In the genomic region with DNA sequence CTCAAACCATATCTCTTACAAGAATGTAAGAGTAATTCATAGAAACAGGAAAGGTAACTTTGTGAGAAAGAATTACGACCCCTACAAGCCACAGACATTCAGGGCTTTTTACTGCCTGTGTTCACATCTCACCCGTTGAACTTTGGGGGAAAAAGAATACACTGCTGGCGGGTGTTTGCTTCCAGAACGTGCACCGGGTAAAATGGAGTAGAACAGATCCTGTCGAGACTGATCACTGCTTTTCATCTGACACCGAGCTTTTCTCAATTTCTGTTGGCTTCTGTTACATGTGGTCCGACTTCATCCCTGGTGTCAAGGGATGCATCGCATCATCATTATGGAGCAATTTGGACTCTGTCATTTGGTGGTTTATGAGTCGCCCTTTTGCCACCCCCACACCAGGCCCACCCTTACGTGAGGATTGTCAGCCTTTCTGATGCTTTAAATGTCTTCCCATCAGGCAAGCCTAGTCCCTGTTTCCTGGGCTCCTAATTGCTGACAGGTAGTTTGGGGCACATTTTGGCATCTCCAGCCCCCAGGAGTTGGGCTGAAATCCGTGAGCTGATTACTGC, we compare ENCODE assay signal across 12 cellular contexts.
DNase-seq lines count a peak whose midpoint lies in the region; ATAC-seq and TF ChIP-seq lines count a peak whose summit lies in the region.
"Had no signal": no experiment of that assay in that cellular context is flagged by ENCODE, and none has a peak within 500 bp of the region (broad histone marks: within the 10 kb centered on the region; RNA-seq: fewer than 3 reads in every experiment).

No MANE protein-coding gene starts in this region.

- peaks cover 9% of the 10 kb centered on the region for H3K27me3 Mint-ChIP-seq in brain

- H3K27ac ChIP-seq in HL-60 (replicated peaks) (peak overlapping the region; percentile 69), skin epidermis (peak overlapping the region in 14 of 21 experiments; percentile 12 to 88 (median 48))

- peak overlapping the region in 3 of 5 experiments; percentile 52 to 86 (median 66) for H3K27ac Mint-ChIP-seq in brain

- peaks cover 16% of the 10 kb centered on the region for H3K4me1 Mint-ChIP-seq in brain

- no peak for DNase-seq in HL-60 (ENCODE audit: low read depth in 1 of 2, low spot score in 1 of 2)
- DNase-seq in activated CD4-positive, alpha-beta T cell treated with anti-CD3 and anti-CD28 coated beads, Interleukin-2, amount 50 U/mL, for 1 hour = peak; percentile 12
- DNase-seq in SHP77 (lab: John Stamatoyannopoulos, UW) = no peak
- DNase-seq in T1000 (lab: John Stamatoyannopoulos, UW) = no peak
- DNase-seq in NCI-H187 treated with DMSO at 0.1 percent for 48 hours (lab: John Stamatoyannopoulos, UW) = no peak
- DNase-seq: DMS 273 treated with DMSO at 0.1 percent for 48 hours, NCI-H2171 had no signal

- no peaks in the 10 kb centered on the region for H3K36me3 Mint-ChIP-seq in brain

- H3K4me3 ChIP-seq in HL-60 (replicated peaks; ENCODE audit: insufficient read depth, low read length) (no peak overlapping the region), skin epidermis (no peak overlapping the region)

- H3K27me3 ChIP-seq in HL-60 (ENCODE audit: insufficient read depth, poor library complexity, severe bottlenecking) = no peaks in the 10 kb centered on the region

- peaks cover 0 to 2% (median 0%) of the 10 kb centered on the region in 5 experiments for H3K9me3 Mint-ChIP-seq in brain

- TF ChIP-seq CTCF in HL-60 (IDR thresholded peaks at IDR 0.05; ENCODE audit: insufficient read depth, low read length) (no peak), brain (conservative IDR thresholded peaks at IDR 0.05) (no peak)

- H3K4me3 Mint-ChIP-seq in brain = no peak overlapping the region

- ATAC-seq in GM18520 (IDR thresholded peaks at IDR 0.05; ENCODE audit: unreplicated experiment) = no peak
- ATAC-seq: HCT116, Panc1 had no signal
